ENCODE assay signal across 10 cellular contexts in genomic region chr17:60169921-60170817, GRCh38. TPM values are rescaled to one million over a fixed set of nuclear protein-coding genes. Genes with fewer than 3 reads are reported as not detected.
DNase-seq lines count a peak whose midpoint lies in the region; ATAC-seq and TF ChIP-seq lines count a peak whose summit lies in the region.
"Had no signal": no experiment of that assay in that cellular context is flagged by ENCODE, and none has a peak within 500 bp of the region (broad histone marks: within the 10 kb centered on the region; RNA-seq: fewer than 3 reads in every experiment).

No MANE protein-coding gene starts in this region.

- H3K36me3 Mint-ChIP-seq in nephron (ENCODE audit: low read depth) = no peaks in the 10 kb centered on the region

- peaks cover 8% of the 10 kb centered on the region for H3K27me3 Mint-ChIP-seq in nephron (ENCODE audit: low read depth)

- no peak for ATAC-seq in HG03159 (IDR thresholded peaks at IDR 0.05; ENCODE audit: unreplicated experiment)
- ATAC-seq in HG03045 (IDR thresholded peaks at IDR 0.05; ENCODE audit: unreplicated experiment) = no peak

- peak overlapping the region in 2 of 3 experiments; percentile 3 to 24 for H3K27ac Mint-ChIP-seq in nephron

- no peak for TF ChIP-seq CTCF in nephron (IDR thresholded peaks at IDR 0.05; ENCODE audit: unreplicated experiment in 3 of 3)

- H3K4me1 Mint-ChIP-seq in nephron = peaks cover 10% of the 10 kb centered on the region

- peak; percentile 28 for DNase-seq in D341Med (ENCODE audit: low spot score)
- peak; percentile 12 for DNase-seq in NCI-H226
- DNase-seq in cerebellum (ENCODE audit: low spot score) = peak; percentile 56
- DNase-seq in ureter (ENCODE audit: low spot score) = no peak
- no peak for DNase-seq in NCI-H2171 (lab: John Stamatoyannopoulos, UW)
- DNase-seq: central memory CD4-positive, alpha-beta T cell; NCI-H526 had no signal

- no peak overlapping the region for H3K4me3 Mint-ChIP-seq in nephron

- H3K9me3 Mint-ChIP-seq in nephron = no peaks in the 10 kb centered on the region

RNA-seq across cellular contexts. Expression of gene CA4, which starts 20.4 kb away (rescaled TPM):
- total RNA-seq in cerebellum (3.2 TPM), ureter (1.5 TPM)

Comparison
In these comparisons a context has a peak if more than half of its experiments do, and no peak if none do; other contexts are left out.
1. DNase-seq: peak in D341Med (single experiment), NCI-H226 (single experiment) and cerebellum (single experiment); none in ureter (single experiment) and NCI-H2171 (single experiment).